8 cellular contexts compared by ENCODE assay signal in the genomic region with DNA sequence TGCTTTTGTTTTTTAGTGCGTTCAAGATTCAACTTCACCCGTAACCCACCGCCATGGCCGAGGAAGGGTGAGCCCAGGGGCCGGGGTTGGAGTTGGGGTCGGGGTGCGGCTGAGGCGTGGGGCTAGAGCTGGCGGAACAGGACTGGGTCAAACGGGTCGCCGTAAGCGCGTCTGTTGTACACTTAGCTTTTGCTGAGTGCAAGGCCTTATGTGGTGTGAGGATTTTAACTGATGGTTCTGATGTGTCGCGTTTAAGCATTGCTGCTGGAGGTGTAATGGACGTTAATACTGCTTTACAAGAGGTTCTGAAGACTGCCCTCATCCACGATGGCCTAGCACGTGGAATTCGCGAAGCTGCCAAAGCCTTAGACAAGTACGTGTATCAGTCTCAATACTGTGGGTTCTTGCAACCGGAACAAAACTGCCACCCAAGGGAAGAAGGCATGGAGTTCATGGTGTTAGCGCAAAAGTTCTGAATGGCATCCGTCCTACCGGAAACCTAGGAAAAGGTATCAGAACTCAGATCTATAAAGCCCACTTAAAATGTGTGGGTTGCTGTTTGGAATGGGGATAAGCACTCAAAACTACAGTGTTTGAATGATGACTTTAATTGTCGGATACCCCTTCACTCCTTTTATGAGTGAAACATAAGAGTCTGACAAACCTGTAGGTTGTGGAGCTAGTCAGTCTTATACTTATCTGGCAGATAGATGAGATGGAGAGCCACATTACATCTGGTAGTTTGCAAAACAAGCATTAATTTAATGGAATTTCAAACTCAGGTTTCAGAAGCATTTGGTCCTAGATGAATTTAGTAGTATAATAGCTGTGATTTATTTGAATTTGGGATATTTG. TPM values are rescaled to one million over a fixed set of nuclear protein-coding genes. Genes with fewer than 3 reads are reported as not detected.
A peak's percentile ranks its signal among the peaks of the same experiment; 100 is the strongest.
DNase-seq lines count a peak whose midpoint lies in the region; ATAC-seq and TF ChIP-seq lines count a peak whose summit lies in the region.

No MANE protein-coding gene starts in this region.

- TF ChIP-seq CTCF in foreskin fibroblast (IDR thresholded peaks at IDR 0.05; ENCODE audit: low read depth, low read length): no peak

- H3K27me3 Mint-ChIP-seq in activated T-cell treated with anti-CD3 and anti-CD28 coated beads, Interleukin-2, amount 50 U/mL, for 24 hours: no peaks in the 10 kb centered on the region
- peaks cover 2% of the 10 kb centered on the region for H3K27me3 Mint-ChIP-seq in activated CD4-positive, alpha-beta memory T cell treated with anti-CD3 and anti-CD28 coated beads for 36 hours

- intact Hi-C loops in activated CD4-positive, alpha-beta memory T cell treated with anti-CD3 and anti-CD28 coated beads for 36 hours (cut with micrococcal nuclease): loop anchor here (1.0 to 10.0 kb wide), 9 partner anchors 16 to 1750 kb away; a partner anchor contains a TSS
- intact Hi-C loops in sciatic nerve (cut with DNase I): no loop called here

- H3K4me1 Mint-ChIP-seq in activated T-cell treated with anti-CD3 and anti-CD28 coated beads, Interleukin-2, amount 50 U/mL, for 24 hours (ENCODE audit: low read depth): peaks cover 51% of the 10 kb centered on the region
- H3K4me1 Mint-ChIP-seq in activated CD4-positive, alpha-beta memory T cell treated with anti-CD3 and anti-CD28 coated beads for 36 hours (ENCODE audit: low read depth): peaks cover 43% of the 10 kb centered on the region

- POLR2A ChIA-PET in activated CD4-positive, alpha-beta memory T cell treated with anti-CD3 and anti-CD28 coated beads for 36 hours (lab: Charles Lee): interaction anchor here (0.7 to 6.2 kb wide), 8 partner anchors 9 to 319 kb away, joined by 3 to 76 read pairs (median 4); a partner anchor contains a TSS

- peak overlapping the region; percentile 99 for H3K27ac Mint-ChIP-seq in activated T-cell treated with anti-CD3 and anti-CD28 coated beads, Interleukin-2, amount 50 U/mL, for 24 hours
- H3K27ac Mint-ChIP-seq in activated CD4-positive, alpha-beta memory T cell treated with anti-CD3 and anti-CD28 coated beads for 36 hours: peak overlapping the region; percentile 98

- CTCF ChIA-PET in activated CD4-positive, alpha-beta memory T cell treated with anti-CD3 and anti-CD28 coated beads for 36 hours (lab: Charles Lee): interaction anchor here (0.6 to 3.1 kb wide), 5 partner anchors 10 to 1102 kb away, joined by 3 to 21 read pairs (median 4); a partner anchor contains a TSS

- peaks cover 71% of the 10 kb centered on the region for H3K36me3 Mint-ChIP-seq in activated T-cell treated with anti-CD3 and anti-CD28 coated beads, Interleukin-2, amount 50 U/mL, for 24 hours (ENCODE audit: low read depth)
- H3K36me3 Mint-ChIP-seq in activated CD4-positive, alpha-beta memory T cell treated with anti-CD3 and anti-CD28 coated beads for 36 hours: peaks cover 58% of the 10 kb centered on the region

- peak overlapping the region; percentile 99 for H3K4me3 Mint-ChIP-seq in activated T-cell treated with anti-CD3 and anti-CD28 coated beads, Interleukin-2, amount 50 U/mL, for 24 hours
- peak overlapping the region; percentile 97 for H3K4me3 Mint-ChIP-seq in activated CD4-positive, alpha-beta memory T cell treated with anti-CD3 and anti-CD28 coated beads for 36 hours

- H3K9me3 Mint-ChIP-seq in activated T-cell treated with anti-CD3 and anti-CD28 coated beads, Interleukin-2, amount 50 U/mL, for 24 hours: no peaks in the 10 kb centered on the region
- H3K9me3 Mint-ChIP-seq in activated CD4-positive, alpha-beta memory T cell treated with anti-CD3 and anti-CD28 coated beads for 36 hours: no peaks in the 10 kb centered on the region

- DNase-seq in activated T-cell treated with anti-CD3 and anti-CD28 coated beads, Interleukin-2, amount 50 U/mL, for 24 hours: no peak
- no peak for DNase-seq in activated T-cell treated with anti-CD3 and anti-CD28 coated beads for 4 hours
- peak; percentile 31 for DNase-seq in activated CD4-positive, alpha-beta memory T cell treated with anti-CD3 and anti-CD28 coated beads for 36 hours
- no peak for DNase-seq in foreskin fibroblast
- DNase-seq in sciatic nerve (ENCODE audit: low spot score): no peak
- no peak for DNase-seq in pons (ENCODE audit: low spot score)
- DNase-seq in NCI-H446 treated with DMSO at 0.1 percent for 48 hours (lab: John Stamatoyannopoulos, UW): no peak

- peak; percentile 6 for ATAC-seq in HG03342 (IDR thresholded peaks at IDR 0.05; ENCODE audit: unreplicated experiment)
- ATAC-seq in sciatic nerve: peak; percentile 3

- H3K4me3 ChIP-seq in foreskin fibroblast (ENCODE audit: low read depth in 1 of 2, low read length in 2 of 2): peak overlapping the region; percentile 76 to 79

RNA-seq across cellular contexts. Expression of a gene that starts 0.6 kb away (rescaled TPM):
- total RNA-seq in activated CD4-positive, alpha-beta memory T cell treated with anti-CD3 and anti-CD28 coated beads for 36 hours: 1,000 to 10,000 TPM; 1,796 to 1,823 TPM
- 716 TPM for total RNA-seq in sciatic nerve

RNA-seq across cellular contexts. Expression of a gene that starts 16.5 kb away (rescaled TPM):
- total RNA-seq in activated CD4-positive, alpha-beta memory T cell treated with anti-CD3 and anti-CD28 coated beads for 36 hours: 1 to 10 TPM; 4.5 to 5.2 TPM
- total RNA-seq in sciatic nerve: 6.8 TPM

RNA-seq across cellular contexts. Expression of a gene that starts 57.2 kb away (rescaled TPM):
- 1 to 10 TPM; 4.3 to 5.0 TPM for total RNA-seq in activated CD4-positive, alpha-beta memory T cell treated with anti-CD3 and anti-CD28 coated beads for 36 hours
- total RNA-seq in sciatic nerve: 9.2 TPM
